In the genomic region with DNA sequence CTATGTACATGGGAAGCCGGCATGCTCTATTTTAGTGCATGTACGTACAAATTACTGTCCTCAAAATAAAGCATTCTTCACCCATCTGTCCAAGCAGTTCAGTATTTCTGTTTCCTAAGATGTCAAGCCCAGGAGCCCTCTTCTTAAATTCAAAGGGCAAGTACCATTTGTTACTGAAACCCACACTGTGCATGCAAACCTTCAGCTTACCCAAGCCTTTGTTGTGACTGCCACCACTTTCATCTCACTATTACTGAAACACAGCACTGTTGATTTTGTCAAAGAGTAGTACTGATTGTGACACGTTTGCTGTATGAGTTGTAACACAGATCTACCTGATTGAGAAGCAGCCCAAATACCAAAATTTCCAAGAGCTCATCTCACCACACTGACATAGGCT, we compare ENCODE assay signal across 31 cellular contexts.
"Had no signal": no experiment of that assay in that cellular context is flagged by ENCODE, and none has a peak within 500 bp of the region (broad histone marks: within the 10 kb centered on the region; RNA-seq: fewer than 3 reads in every experiment).

No MANE protein-coding gene starts in this region.

- H3K4me3 Mint-ChIP-seq: activated B cell treated with CpG ODN at 0.5 μM for 24 hours; activated CD4-positive, alpha-beta memory T cell treated with anti-CD3 and anti-CD28 coated beads for 36 hours; activated naive CD4-positive, alpha-beta T cell treated with anti-CD3 and anti-CD28 coated beads for 36 hours; activated naive CD8-positive, alpha-beta T cell; activated T-cell treated with anti-CD3 and anti-CD28 coated beads, Interleukin-2, amount 50 U/mL, for 4 hours; activated T-helper 1 cell treated with anti-CD3 and anti-CD28 coated beads, Interleukin-12 subunit alpha, Interleukin-12 subunit beta, Interleukin-2, Interleukin-4 antibody, amounts not matched to agents 30 ng/mL and 10 ng/mL and 1 ng/mL, durations not matched to agents 14 hours and 24 hours and 36 hours; central memory CD8-positive, alpha-beta T cell had no signal

- DNase-seq: activated B cell treated with CpG ODN at 0.5 μM for 24 hours; activated CD4-positive, alpha-beta memory T cell treated with anti-CD3 and anti-CD28 coated beads for 36 hours; activated CD4-positive, alpha-beta T cell treated with anti-CD3 and anti-CD28 coated beads for 4 hours; activated CD4-positive, alpha-beta T cell treated with anti-CD3 and anti-CD28 coated beads, Interleukin-2, amount 50 U/mL, for 1 hour; activated CD4-positive, CD25-positive, alpha-beta regulatory T cell treated with anti-CD3 and anti-CD28 coated beads, Interleukin-2, amount 50 U/mL, for 72 hours; activated CD8-positive, alpha-beta memory T cell treated with anti-CD3 and anti-CD28 coated beads, Interleukin-2, amount 50 U/mL, for 4 hours; activated gamma-delta T cell treated with Interleukin-2 at 50 U/mL for 16 hours; activated naive CD4-positive, alpha-beta T cell treated with anti-CD3 and anti-CD28 coated beads for 36 hours; activated T-cell treated with anti-CD3 and anti-CD28 coated beads for 4 hours; activated T-cell treated with anti-CD3 and anti-CD28 coated beads, Interleukin-2, amount 50 U/mL, for 4 hours; amniotic stem cell; aorta; brain microvascular endothelial cell; NCI-H1105; NCI-H1417 treated with DMSO at 0.1 percent for 48 hours; NCI-H187 treated with DMSO at 0.1 percent for 48 hours; NCI-H2081; NCI-H345; NCI-H524 treated with DMSO at 0.1 percent for 48 hours; NK-92 treated with Interleukin-12 subunit alpha and Interleukin-12 subunit beta, amount 100 ng/mL, for 24 hours; OCI-M1; Right ventricle myocardium superior; SW 1271; T-helper 1 cell; T-helper 2 cell; T-helper 9 cell had no signal

- H3K27me3 Mint-ChIP-seq: activated B cell treated with CpG ODN at 0.5 μM for 24 hours; activated CD4-positive, alpha-beta memory T cell treated with anti-CD3 and anti-CD28 coated beads for 36 hours; activated naive CD8-positive, alpha-beta T cell; central memory CD8-positive, alpha-beta T cell had no signal

- ATAC-seq: activated T-cell treated with anti-CD3 and anti-CD28 coated beads, Interleukin-2, amount 50 U/mL, for 4 hours had no signal

- H3K27ac Mint-ChIP-seq: activated B cell treated with CpG ODN at 0.5 μM for 24 hours; activated CD4-positive, alpha-beta memory T cell treated with anti-CD3 and anti-CD28 coated beads for 36 hours; activated naive CD4-positive, alpha-beta T cell treated with anti-CD3 and anti-CD28 coated beads for 36 hours; activated naive CD8-positive, alpha-beta T cell; activated T-helper 1 cell treated with anti-CD3 and anti-CD28 coated beads, Interleukin-12 subunit alpha, Interleukin-12 subunit beta, Interleukin-2, Interleukin-4 antibody, amounts not matched to agents 30 ng/mL and 10 ng/mL and 1 ng/mL, durations not matched to agents 14 hours and 24 hours and 36 hours had no signal

- H3K4me1 Mint-ChIP-seq: central memory CD8-positive, alpha-beta T cell had no signal

- H3K36me3 Mint-ChIP-seq: activated CD4-positive, alpha-beta memory T cell treated with anti-CD3 and anti-CD28 coated beads for 36 hours; activated naive CD8-positive, alpha-beta T cell had no signal

- H3K36me3 ChIP-seq: brain microvascular endothelial cell, cardiac muscle cell had no signal

- H3K27ac ChIP-seq: brain microvascular endothelial cell, cardiac muscle cell, VCaP had no signal

- H3K27me3 ChIP-seq: brain microvascular endothelial cell, cardiac muscle cell had no signal

- H3K4me3 ChIP-seq: cardiac muscle cell had no signal
